Comparison of ENCODE assay signal across 12 cellular contexts in genomic region chr1:54995835-54996234, GRCh38. TPM values are rescaled to one million over a fixed set of nuclear protein-coding genes. Genes with fewer than 3 reads are reported as not detected.
A peak's percentile ranks its signal among the peaks of the same experiment; 100 is the strongest.
DNase-seq lines count a peak whose midpoint lies in the region; ATAC-seq, FAIRE-seq and TF ChIP-seq lines count a peak whose summit lies in the region.
"Had no signal": no experiment of that assay in that cellular context is flagged by ENCODE, and none has a peak within 500 bp of the region (broad histone marks: within the 10 kb centered on the region; RNA-seq: fewer than 3 reads in every experiment).

No MANE protein-coding gene starts in this region.

- TF ChIP-seq CTCF in PC-9 (conservative IDR thresholded peaks at IDR 0.05) (no peak), HepG2 (CRISPR knock-in tag; IDR thresholded peaks at IDR 0.05) (no peak), heart right ventricle (IDR thresholded peaks at IDR 0.05) (no peak)

- H3K9me3 ChIP-seq in CD8-positive, alpha-beta memory T cell (ENCODE audit: low read length): no peaks in the 10 kb centered on the region
- H3K9me3 ChIP-seq in PC-9 (ENCODE audit: insufficient read depth, low read depth) (no peaks in the 10 kb centered on the region), HepG2 (ENCODE audit: low read length) (no peaks in the 10 kb centered on the region), heart right ventricle (no peaks in the 10 kb centered on the region)

- no peaks in the 10 kb centered on the region for H3K79me2 ChIP-seq in PC-9 (ENCODE audit: low read depth)
- no peaks in the 10 kb centered on the region for H3K79me2 ChIP-seq in HepG2 (ENCODE audit: insufficient read depth, low read length)

- H3F3A ChIP-seq in PC-9 (ENCODE audit: insufficient read depth, low read depth): no peaks in the 10 kb centered on the region

- no peak for TF ChIP-seq RAD21 in HepG2 (CRISPR knock-in tag; IDR thresholded peaks at IDR 0.05)

- BruUV-seq in PC-9 (replicated peaks; lab: Mats Ljungman, UMichigan): no TSS peak
- BruUV-seq in HepG2 (replicated peaks; lab: Mats Ljungman, UMichigan): no TSS peak

- intact Hi-C loops in PC-9 (cut with micrococcal nuclease; ENCODE audit: unreplicated experiment): loop anchor here (1.0 to 2.0 kb wide), 4 partner anchors 27 to 324 kb away; no protein-coding TSS in a partner anchor
- intact Hi-C loops in HepG2 (cut with micrococcal nuclease; ENCODE audit: unreplicated experiment): loop anchor here (1.0 kb wide), 1 partner anchor 46 kb away; no protein-coding TSS in a partner anchor
- intact Hi-C loops in heart right ventricle (cut with DNase I): loop anchor here (1.0 to 5.0 kb wide), 5 partner anchors 43 to 51 kb away; no protein-coding TSS in a partner anchor

- peaks cover 21% of the 10 kb centered on the region for H3K4me1 ChIP-seq in CD8-positive, alpha-beta memory T cell (ENCODE audit: insufficient read depth, low read length)
- H3K4me1 ChIP-seq in PC-9 (replicated peaks; ENCODE audit: insufficient read depth) (0 out of 2 replicates have a peak, but pooled peaks cover 4% of the 10 kb centered on the region), HepG2 (ENCODE audit: insufficient read depth, low read length) (peaks cover 15% of the 10 kb centered on the region), heart right ventricle (peaks cover 0 to 11% (median 5%) of the 10 kb centered on the region in 9 donors)

- H4K20me1 ChIP-seq in PC-9 (ENCODE audit: insufficient read depth) (no peaks in the 10 kb centered on the region), HepG2 (ENCODE audit: insufficient read depth, low read length) (no peaks in the 10 kb centered on the region)

- in situ Hi-C loops in HepG2 (cut with HindIII; ENCODE audit: extremely low pct_ligation_motif_present, low pct_unique_long_range_greater_than_20kb): loop anchor here (5.0 to 10.0 kb wide), 2 partner anchors 44 to 181 kb away; no protein-coding TSS in a partner anchor

- no peaks in the 10 kb centered on the region for H3K9me2 ChIP-seq in PC-9 (ENCODE audit: insufficient read depth)

- CTCF ChIA-PET in CD8-positive, alpha-beta memory T cell (lab: Charles Lee): interaction anchor here (0.6 to 7.5 kb wide), 9 partner anchors 9 to 49 kb away, joined by 3 to 111 read pairs (median 4); no protein-coding TSS in a partner anchor
- CTCF ChIA-PET in PC-9 (lab: Charles Lee): interaction anchor here (0.6 to 1.4 kb wide), 6 partner anchors 12 to 119 kb away, joined by 3 to 13 read pairs (median 4); no protein-coding TSS in a partner anchor
- CTCF ChIA-PET in HepG2 (lab: Yijun Ruan, JAX; ENCODE audit: low intra/inter-chr PET ratio, low total read pairs): interaction anchor here (1.2 to 3.9 kb wide), 3 partner anchors 23 to 50 kb away, joined by 5 to 22 read pairs (median 19); no protein-coding TSS in a partner anchor

- H2AFZ ChIP-seq in PC-9: no peak overlapping the region
- H2AFZ ChIP-seq in HepG2 (ENCODE audit: low read length): no peak overlapping the region

- POLR2A ChIA-PET in CD8-positive, alpha-beta memory T cell (lab: Charles Lee): interaction anchor here (1.1 kb wide), 1 partner anchor 24 kb away, joined by 5 read pairs; no protein-coding TSS in a partner anchor
- POLR2A ChIA-PET in PC-9 (lab: Charles Lee; ENCODE audit: unreplicated experiment) (no interaction called here), HepG2 (lab: Yijun Ruan, JAX) (no interaction called here)

- no peak for TF ChIP-seq POLR2A in HepG2 (IDR thresholded peaks at IDR 0.05; ENCODE audit: insufficient read depth in 1 of 2, low read depth in 2 of 2, low read length in 2 of 2)

- H3K27ac Mint-ChIP-seq in CD8-positive, alpha-beta memory T cell: peak overlapping the region; percentile 1 to 98 (median 74)

- no peaks in the 10 kb centered on the region for H3K36me3 ChIP-seq in CD8-positive, alpha-beta memory T cell (ENCODE audit: insufficient read depth, low read length)
- H3K36me3 ChIP-seq in PC-9 (ENCODE audit: low read depth) (no peaks in the 10 kb centered on the region), HepG2 (replicated peaks in 1 of 2; ENCODE audit: control insufficient read depth in 1 of 2, insufficient read depth in 2 of 2, low read length in 2 of 2) (no peaks in the 10 kb centered on the region), heart right ventricle (no peaks in the 10 kb centered on the region)

- peaks cover 25 to 51% of the 10 kb centered on the region in 2 donors for H3K27me3 Mint-ChIP-seq in CD8-positive, alpha-beta memory T cell

- no peak overlapping the region for H3K27ac ChIP-seq in CD8-positive, alpha-beta memory T cell (ENCODE audit: low read depth, low read length)
- H3K27ac ChIP-seq in PC-9 (no peak overlapping the region), HepG2 (ENCODE audit: extremely low read length, insufficient read depth, low read length) (no peak overlapping the region), heart right ventricle (no peak overlapping the region)

- H3K27me3 ChIP-seq in CD8-positive, alpha-beta memory T cell (ENCODE audit: insufficient read depth, low read length, poor library complexity, severe bottlenecking): peaks cover 17% of the 10 kb centered on the region
- H3K27me3 ChIP-seq in PC-9 (ENCODE audit: insufficient read depth, low read depth) (no peaks in the 10 kb centered on the region), HepG2 (ENCODE audit: control insufficient read depth in 1 of 2, insufficient read depth in 2 of 2, low read length in 2 of 2) (peaks cover 0 to 50% of the 10 kb centered on the region in 2 experiments), heart right ventricle (peaks cover 17 to 59% (median 46%) of the 10 kb centered on the region in 7 donors)

- H3K9me3 Mint-ChIP-seq in CD8-positive, alpha-beta memory T cell: no peaks in the 10 kb centered on the region

- H3K9ac ChIP-seq in HepG2 (ENCODE audit: insufficient read depth, low read depth, low read length): no peak overlapping the region

- H3K36me3 Mint-ChIP-seq in CD8-positive, alpha-beta memory T cell: no peaks in the 10 kb centered on the region

- WGBS in HepG2 (ENCODE audit: low lambda C conversion rate): 43% methylated on average over 5 of the region's 9 CpGs
- 64 to 73% methylated on average over 9 of the region's 9 CpGs for WGBS in heart right ventricle, 2 donors

- TF ChIP-seq EP300 in HepG2 (IDR thresholded peaks at IDR 0.05; ENCODE audit: low read depth in 2 of 2, low read length in 2 of 2) (no peak), HepG2 (CRISPR knock-in tag; IDR thresholded peaks at IDR 0.05; ENCODE audit: borderline replicate concordance) (no peak)

- H3K4me2 ChIP-seq in PC-9 (peak overlapping the region; percentile 72), HepG2 (ENCODE audit: low read depth, low read length) (no peak overlapping the region)

- peak overlapping the region; percentile 1 to 84 (median 74) for H3K4me3 Mint-ChIP-seq in CD8-positive, alpha-beta memory T cell

- no peak overlapping the region for H3K4me3 ChIP-seq in CD8-positive, alpha-beta memory T cell (ENCODE audit: low read length)
- no peak overlapping the region for H3K4me3 ChIP-seq in PC-9
- no peak overlapping the region for H3K4me3 ChIP-seq in HepG2 (replicated peaks in 1 of 3; ENCODE audit: insufficient read depth in 1 of 3, low read depth in 2 of 3, low read length in 3 of 3)
- no peak overlapping the region for H3K4me3 ChIP-seq in heart right ventricle

- FAIRE-seq in HepG2 (lab: Jason Lieb, UNC): no peak
- FAIRE-seq: keratinocyte had no signal

- H3K4me1 Mint-ChIP-seq in CD8-positive, alpha-beta memory T cell: peaks cover 22 to 30% (median 26%) of the 10 kb centered on the region in 3 donors

- ATAC-seq in HepG2: no peak
- ATAC-seq in heart right ventricle: no peak

- peak; percentile 19 to 70 (median 31) for DNase-seq in CD8-positive, alpha-beta memory T cell
- DNase-seq in PC-9: no peak
- DNase-seq in activated T-helper 1 cell treated with Interleukin-2 at 50 U/mL for 16 hours (ENCODE audit: low read depth): peak; percentile 26
- no peak for DNase-seq in HepG2 (ENCODE audit: low spot score)
- no peak for DNase-seq in NCI-H2029 treated with DMSO at 0.1 percent for 48 hours (lab: John Stamatoyannopoulos, UW)
- no peak for DNase-seq in LoVo (ENCODE audit: low spot score)
- no peak for DNase-seq in heart right ventricle
- DNase-seq in NCI-H2171 treated with DMSO at 0.1 percent for 48 hours (lab: John Stamatoyannopoulos, UW): no peak
- DNase-seq: NCI-H2081 treated with DMSO at 0.1 percent for 48 hours had no signal

RNA-seq across cellular contexts. Expression of gene BSND, which starts 2.9 kb away (rescaled TPM):
- not detected for total RNA-seq in CD8-positive, alpha-beta memory T cell
- polyA plus RNA-seq in CD8-positive, alpha-beta memory T cell: not detected
- total RNA-seq in PC-9 (2021) (0.09 TPM in 1 of 2 replicates, not detected in the other), HepG2 (2016; rRNA removed; fragmentation: Illumina TruSeq; extraction: Trizol) (not detected in 2 replicates), heart right ventricle (not detected)
- total RNA-seq in HepG2 (2016; cell fraction: cytosol; rRNA removed; fragmentation: Illumina TruSeq; extraction: Trizol; ENCODE audit: low read depth): not detected in 2 replicates
- total RNA-seq in HepG2 (2016; cell fraction: insoluble cytoplasmic fraction; rRNA removed; fragmentation: Illumina TruSeq; extraction: Trizol): not detected in 2 replicates
- total RNA-seq in HepG2 (2016; cell fraction: membrane; rRNA removed; fragmentation: Illumina TruSeq; extraction: Trizol): not detected in 2 replicates
- not detected in 2 replicates for total RNA-seq in HepG2 (2016; cell fraction: nucleus; rRNA removed; fragmentation: Illumina TruSeq; extraction: Trizol)
- polyA plus RNA-seq in HepG2 (2011; rRNA removed) (0.01 TPM in 1 of 2 replicates, not detected in the other), heart right ventricle (not detected)
- 0.03 TPM in 1 of 2 replicates, not detected in the other for polyA plus RNA-seq in HepG2 (2011; cell fraction: cytosol; rRNA removed)
- polyA plus RNA-seq in HepG2 (2011; cell fraction: nucleus; rRNA removed): not detected in 2 replicates
- polyA plus RNA-seq in HepG2 (2012): not detected in 2 replicates
- polyA plus RNA-seq in HepG2 (2016; cell fraction: cytosol; fragmentation: Illumina TruSeq; extraction: Trizol; ENCODE audit: low read depth): not detected in 2 replicates
- not detected in 2 replicates for polyA plus RNA-seq in HepG2 (2016; cell fraction: insoluble cytoplasmic fraction; fragmentation: Illumina TruSeq; extraction: Trizol; ENCODE audit: low read depth)
- not detected in 2 replicates for polyA plus RNA-seq in HepG2 (2016; cell fraction: membrane; fragmentation: Illumina TruSeq; extraction: Trizol; ENCODE audit: low read depth)
- not detected in 2 replicates for polyA plus RNA-seq in HepG2 (2016; cell fraction: nucleus; fragmentation: Illumina TruSeq; extraction: Trizol; ENCODE audit: insufficient read depth, low read depth)
- not detected in 2 replicates for polyA minus RNA-seq in HepG2 (2011; rRNA and poly(A)+ RNA removed; ENCODE audit: low replicate concordance)
- polyA minus RNA-seq in HepG2 (2011; cell fraction: cytosol; rRNA and poly(A)+ RNA removed): not detected in 2 replicates
- not detected in 2 replicates for polyA minus RNA-seq in HepG2 (2011; cell fraction: nucleus; rRNA and poly(A)+ RNA removed)
- total RNA-seq: fibroblast of lung, skeletal muscle tissue had no signal
- polyA plus RNA-seq: fibroblast of lung, keratinocyte had no signal

RNA-seq across cellular contexts. Expression of gene TMEM61, which starts 15.4 kb away (rescaled TPM):
- not detected for total RNA-seq in CD8-positive, alpha-beta memory T cell
- not detected for polyA plus RNA-seq in CD8-positive, alpha-beta memory T cell
- total RNA-seq in PC-9 (2021) (3.8 and 5.0 TPM in 2 replicates), HepG2 (2016; rRNA removed; fragmentation: Illumina TruSeq; extraction: Trizol) (not detected in 2 replicates), heart right ventricle (under 1 TPM in 1 of 10 donors, not detected in 9; 0.37 TPM)
- total RNA-seq in HepG2 (2016; cell fraction: cytosol; rRNA removed; fragmentation: Illumina TruSeq; extraction: Trizol; ENCODE audit: low read depth): not detected in 2 replicates
- not detected in 2 replicates for total RNA-seq in HepG2 (2016; cell fraction: insoluble cytoplasmic fraction; rRNA removed; fragmentation: Illumina TruSeq; extraction: Trizol)
- total RNA-seq in HepG2 (2016; cell fraction: membrane; rRNA removed; fragmentation: Illumina TruSeq; extraction: Trizol): not detected in 2 replicates
- not detected in 2 replicates for total RNA-seq in HepG2 (2016; cell fraction: nucleus; rRNA removed; fragmentation: Illumina TruSeq; extraction: Trizol)
- polyA plus RNA-seq in HepG2 (2011; rRNA removed) (not detected in 2 replicates), heart right ventricle (under 1 TPM in 1 of 2 donors, not detected in 1; 0.03 TPM)
- 0.04 TPM in 1 of 2 replicates, not detected in the other for polyA plus RNA-seq in HepG2 (2011; cell fraction: cytosol; rRNA removed)
- not detected in 2 replicates for polyA plus RNA-seq in HepG2 (2011; cell fraction: nucleus; rRNA removed)
- polyA plus RNA-seq in HepG2 (2012): not detected in 2 replicates
- polyA plus RNA-seq in HepG2 (2016; cell fraction: cytosol; fragmentation: Illumina TruSeq; extraction: Trizol; ENCODE audit: low read depth): not detected in 2 replicates
- polyA plus RNA-seq in HepG2 (2016; cell fraction: insoluble cytoplasmic fraction; fragmentation: Illumina TruSeq; extraction: Trizol; ENCODE audit: low read depth): not detected in 2 replicates
- not detected in 2 replicates for polyA plus RNA-seq in HepG2 (2016; cell fraction: membrane; fragmentation: Illumina TruSeq; extraction: Trizol; ENCODE audit: low read depth)
- not detected in 2 replicates for polyA plus RNA-seq in HepG2 (2016; cell fraction: nucleus; fragmentation: Illumina TruSeq; extraction: Trizol; ENCODE audit: insufficient read depth, low read depth)
- polyA minus RNA-seq in HepG2 (2011; rRNA and poly(A)+ RNA removed; ENCODE audit: low replicate concordance): not detected in 2 replicates
- not detected in 2 replicates for polyA minus RNA-seq in HepG2 (2011; cell fraction: cytosol; rRNA and poly(A)+ RNA removed)
- polyA minus RNA-seq in HepG2 (2011; cell fraction: nucleus; rRNA and poly(A)+ RNA removed): not detected in 2 replicates
- total RNA-seq: fibroblast of lung, skeletal muscle tissue had no signal
- polyA plus RNA-seq: fibroblast of lung had no signal

RNA-seq across cellular contexts. Expression of gene PCSK9, which starts 43.5 kb away (rescaled TPM):
- not detected for total RNA-seq in CD8-positive, alpha-beta memory T cell
- not detected for polyA plus RNA-seq in CD8-positive, alpha-beta memory T cell
- total RNA-seq in PC-9 (2021) (60.7 and 133 TPM in 2 replicates), HepG2 (2016; rRNA removed; fragmentation: Illumina TruSeq; extraction: Trizol) (31.2 and 80.5 TPM in 2 replicates), heart right ventricle (under 1 TPM in 2 of 10 donors, not detected in 8; 0.05 to 0.07 TPM)
- total RNA-seq in HepG2 (2016; cell fraction: cytosol; rRNA removed; fragmentation: Illumina TruSeq; extraction: Trizol; ENCODE audit: low read depth): 3.3 and 3.9 TPM in 2 replicates
- 27.3 and 85.1 TPM in 2 replicates for total RNA-seq in HepG2 (2016; cell fraction: insoluble cytoplasmic fraction; rRNA removed; fragmentation: Illumina TruSeq; extraction: Trizol)
- 12.6 and 13.1 TPM in 2 replicates for total RNA-seq in HepG2 (2016; cell fraction: membrane; rRNA removed; fragmentation: Illumina TruSeq; extraction: Trizol)
- 73.8 and 95.4 TPM in 2 replicates for total RNA-seq in HepG2 (2016; cell fraction: nucleus; rRNA removed; fragmentation: Illumina TruSeq; extraction: Trizol)
- polyA plus RNA-seq in HepG2 (2011; rRNA removed) (33.3 and 80.9 TPM in 2 replicates), heart right ventricle (under 1 TPM in 1 of 2 donors, not detected in 1; under 0.01 TPM)
- 36.4 and 38.7 TPM in 2 replicates for polyA plus RNA-seq in HepG2 (2011; cell fraction: cytosol; rRNA removed)
- 62.0 and 98.2 TPM in 2 replicates for polyA plus RNA-seq in HepG2 (2011; cell fraction: nucleus; rRNA removed)
- polyA plus RNA-seq in HepG2 (2012): 77.5 and 98.1 TPM in 2 replicates
- 3.3 and 3.7 TPM in 2 replicates for polyA plus RNA-seq in HepG2 (2016; cell fraction: cytosol; fragmentation: Illumina TruSeq; extraction: Trizol; ENCODE audit: low read depth)
- polyA plus RNA-seq in HepG2 (2016; cell fraction: insoluble cytoplasmic fraction; fragmentation: Illumina TruSeq; extraction: Trizol; ENCODE audit: low read depth): 24.9 and 30.2 TPM in 2 replicates
- polyA plus RNA-seq in HepG2 (2016; cell fraction: membrane; fragmentation: Illumina TruSeq; extraction: Trizol; ENCODE audit: low read depth): 6.3 and 7.0 TPM in 2 replicates
- 132 and 143 TPM in 2 replicates for polyA plus RNA-seq in HepG2 (2016; cell fraction: nucleus; fragmentation: Illumina TruSeq; extraction: Trizol; ENCODE audit: insufficient read depth, low read depth)
- polyA minus RNA-seq in HepG2 (2011; rRNA and poly(A)+ RNA removed; ENCODE audit: low replicate concordance): 63.1 and 66.1 TPM in 2 replicates
- polyA minus RNA-seq in HepG2 (2011; cell fraction: cytosol; rRNA and poly(A)+ RNA removed): 26.8 and 38.6 TPM in 2 replicates
- 15.3 and 25.5 TPM in 2 replicates for polyA minus RNA-seq in HepG2 (2011; cell fraction: nucleus; rRNA and poly(A)+ RNA removed)

Comparison
In these comparisons a context has a peak if more than half of its experiments do, and no peak if none do; other contexts are left out.
1. DNase-seq: peak in CD8-positive, alpha-beta memory T cell (5 of 5) and activated T-helper 1 cell treated with Interleukin-2 at 50 U/mL for 16 hours (single experiment); none in PC-9 (0 of 2), HepG2 (single experiment), NCI-H2029 treated with DMSO at 0.1 percent for 48 hours (single experiment), LoVo (single experiment), heart right ventricle (0 of 2) and NCI-H2171 treated with DMSO at 0.1 percent for 48 hours (single experiment).
2. RNA of gene PCSK9, which starts 43.5 kb away (total RNA-seq): 60.7 to 133 TPM in PC-9 and 3.3 to 95.4 TPM in HepG2; 0.05 to 0.07 TPM in heart right ventricle and not detected in CD8-positive, alpha-beta memory T cell; every median in the first group is over 4 times any median in the second.